Comparison of ENCODE assay signal across 8 cellular contexts in the genomic region with DNA sequence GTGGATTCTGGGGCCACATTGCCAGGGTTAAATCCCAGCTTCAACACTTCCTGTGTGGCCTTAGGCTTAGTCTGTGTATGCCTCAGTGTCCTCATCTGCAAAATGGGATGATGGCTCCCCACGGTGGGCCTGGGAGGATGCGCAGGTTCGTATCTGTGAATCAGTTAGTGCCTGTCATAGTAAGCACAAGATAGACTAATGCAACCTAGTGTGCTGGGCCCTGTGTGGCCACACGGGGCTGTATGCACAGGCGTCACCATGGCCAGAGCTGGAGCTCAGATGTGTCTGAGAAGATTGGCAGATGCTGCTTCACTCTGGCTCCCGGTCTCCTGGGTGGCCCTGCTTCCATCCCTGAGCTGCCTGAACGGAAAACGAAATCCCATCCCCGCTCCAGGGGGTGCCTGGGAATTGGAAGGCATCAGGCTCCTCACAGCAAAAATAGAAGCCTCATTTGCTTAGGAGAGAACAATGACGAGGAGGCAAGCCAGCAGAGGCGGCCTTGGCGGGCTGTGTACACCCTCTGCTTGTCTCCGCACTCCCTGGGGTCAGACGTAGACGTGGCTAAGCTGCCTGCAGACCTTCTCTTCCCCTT.
A peak's percentile ranks its signal among the peaks of the same experiment; 100 is the strongest.
DNase-seq lines count a peak whose midpoint lies in the region; ATAC-seq and TF ChIP-seq lines count a peak whose summit lies in the region.

No MANE protein-coding gene starts in this region.

- H3K4me3 Mint-ChIP-seq in WTC11: no peak overlapping the region

- H3K27me3 Mint-ChIP-seq in WTC11 (ENCODE audit: low read depth): no peaks in the 10 kb centered on the region

- no peaks in the 10 kb centered on the region for H3K27me3 ChIP-seq in BE2C
- no peaks in the 10 kb centered on the region for H3K27me3 ChIP-seq in kidney epithelial cell (ENCODE audit: control insufficient read depth, insufficient read depth, low read length)

- peak; percentile 36 for TF ChIP-seq CTCF in BE2C (IDR thresholded peaks at IDR 0.05; ENCODE audit: low read depth, low read length)
- TF ChIP-seq CTCF in WTC11 (IDR thresholded peaks at IDR 0.05): peak; percentile 19; the same call in 1 of the 2 replicates
- peak; percentile 4 for TF ChIP-seq CTCF in kidney epithelial cell (IDR thresholded peaks at IDR 0.05; ENCODE audit: insufficient read depth, low read length, poor library complexity, severe bottlenecking)

- H3K9me3 ChIP-seq in BE2C: no peaks in the 10 kb centered on the region

- CTCF ChIA-PET in WTC11 (lab: Charles Lee): interaction anchor here (1.2 to 4.0 kb wide), 7 partner anchors 54 to 114 kb away, joined by 3 to 27 read pairs (median 4); no protein-coding TSS in a partner anchor

- TF ChIP-seq EP300 in Ishikawa (IDR thresholded peaks at IDR 0.05; ENCODE audit: borderline replicate concordance): no peak

- H3K27ac Mint-ChIP-seq in WTC11: peak overlapping the region; percentile 82

- H3K4me1 ChIP-seq in BE2C: peaks cover 9% of the 10 kb centered on the region

- H3K4me1 Mint-ChIP-seq in WTC11: peaks cover 20% of the 10 kb centered on the region

- no peaks in the 10 kb centered on the region for H3K36me3 Mint-ChIP-seq in WTC11

- peak; percentile 42 for DNase-seq in BE2C
- DNase-seq in WTC11 (ENCODE audit: low spot score): peak; percentile 30
- no peak for DNase-seq in kidney epithelial cell (ENCODE audit: low read depth)
- no peak for DNase-seq in NCI-H1436 treated with DMSO at 0.1 percent for 48 hours (lab: John Stamatoyannopoulos, UW)

- no peaks in the 10 kb centered on the region for H3K9me3 Mint-ChIP-seq in WTC11

- H3K36me3 ChIP-seq in BE2C: no peaks in the 10 kb centered on the region
- H3K36me3 ChIP-seq in kidney epithelial cell (ENCODE audit: control insufficient read depth, insufficient read depth, low read length): no peaks in the 10 kb centered on the region

- POLR2A ChIA-PET in WTC11 (lab: Charles Lee): interaction anchor here (1.2 kb wide), 1 partner anchor 12 kb away, joined by 3 read pairs; no protein-coding TSS in a partner anchor

- TF ChIP-seq RAD21 in Ishikawa (IDR thresholded peaks at IDR 0.05; ENCODE audit: low read depth): peak; percentile 16

- ATAC-seq in WTC11: peak; percentile 86
- ATAC-seq in GM21381 (IDR thresholded peaks at IDR 0.05; ENCODE audit: unreplicated experiment): no peak
- ATAC-seq in HG02938 (IDR thresholded peaks at IDR 0.05; ENCODE audit: unreplicated experiment): no peak
- no peak for ATAC-seq in HG02981 (IDR thresholded peaks at IDR 0.05; ENCODE audit: unreplicated experiment)

- H3K4me3 ChIP-seq in BE2C (ENCODE audit: low read depth, low read length): no peak overlapping the region
- H3K4me3 ChIP-seq in kidney epithelial cell (ENCODE audit: low read depth, low read length): no peak overlapping the region

TF ChIP-seq in Ishikawa, 13 proteins besides CTCF, POLR2A, EP300 and RAD21:
- no peak for TF ChIP-seq CEBPB (IDR thresholded peaks at IDR 0.05)
- TF ChIP-seq, protein P1, sequence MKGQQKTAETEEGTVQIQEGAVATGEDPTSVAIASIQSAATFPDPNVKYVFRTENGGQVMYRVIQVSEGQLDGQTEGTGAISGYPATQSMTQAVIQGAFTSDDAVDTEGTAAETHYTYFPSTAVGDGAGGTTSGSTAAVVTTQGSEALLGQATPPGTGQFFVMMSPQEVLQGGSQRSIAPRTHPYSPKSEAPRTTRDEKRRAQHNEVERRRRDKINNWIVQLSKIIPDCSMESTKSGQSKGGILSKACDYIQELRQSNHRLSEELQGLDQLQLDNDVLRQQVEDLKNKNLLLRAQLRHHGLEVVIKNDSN (IDR thresholded peaks at IDR 0.05): no peak
- no peak for TF ChIP-seq TAF1 (IDR thresholded peaks at IDR 0.05; ENCODE audit: low read depth)
- no peak for TF ChIP-seq TCF12 (IDR thresholded peaks at IDR 0.05; ENCODE audit: low read depth)
- no peak for TF ChIP-seq FOXM1 (IDR thresholded peaks at IDR 0.05; ENCODE audit: borderline replicate concordance, low read depth)
- no peak for TF ChIP-seq YY1 (IDR thresholded peaks at IDR 0.05; ENCODE audit: low read depth)
- no peak for TF ChIP-seq CREB1 (IDR thresholded peaks at IDR 0.05; ENCODE audit: low read depth)
- TF ChIP-seq, protein P2, sequence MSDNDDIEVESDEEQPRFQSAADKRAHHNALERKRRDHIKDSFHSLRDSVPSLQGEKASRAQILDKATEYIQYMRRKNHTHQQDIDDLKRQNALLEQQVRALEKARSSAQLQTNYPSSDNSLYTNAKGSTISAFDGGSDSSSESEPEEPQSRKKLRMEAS (IDR thresholded peaks at IDR 0.05): no peak
- TF ChIP-seq, protein P3, sequence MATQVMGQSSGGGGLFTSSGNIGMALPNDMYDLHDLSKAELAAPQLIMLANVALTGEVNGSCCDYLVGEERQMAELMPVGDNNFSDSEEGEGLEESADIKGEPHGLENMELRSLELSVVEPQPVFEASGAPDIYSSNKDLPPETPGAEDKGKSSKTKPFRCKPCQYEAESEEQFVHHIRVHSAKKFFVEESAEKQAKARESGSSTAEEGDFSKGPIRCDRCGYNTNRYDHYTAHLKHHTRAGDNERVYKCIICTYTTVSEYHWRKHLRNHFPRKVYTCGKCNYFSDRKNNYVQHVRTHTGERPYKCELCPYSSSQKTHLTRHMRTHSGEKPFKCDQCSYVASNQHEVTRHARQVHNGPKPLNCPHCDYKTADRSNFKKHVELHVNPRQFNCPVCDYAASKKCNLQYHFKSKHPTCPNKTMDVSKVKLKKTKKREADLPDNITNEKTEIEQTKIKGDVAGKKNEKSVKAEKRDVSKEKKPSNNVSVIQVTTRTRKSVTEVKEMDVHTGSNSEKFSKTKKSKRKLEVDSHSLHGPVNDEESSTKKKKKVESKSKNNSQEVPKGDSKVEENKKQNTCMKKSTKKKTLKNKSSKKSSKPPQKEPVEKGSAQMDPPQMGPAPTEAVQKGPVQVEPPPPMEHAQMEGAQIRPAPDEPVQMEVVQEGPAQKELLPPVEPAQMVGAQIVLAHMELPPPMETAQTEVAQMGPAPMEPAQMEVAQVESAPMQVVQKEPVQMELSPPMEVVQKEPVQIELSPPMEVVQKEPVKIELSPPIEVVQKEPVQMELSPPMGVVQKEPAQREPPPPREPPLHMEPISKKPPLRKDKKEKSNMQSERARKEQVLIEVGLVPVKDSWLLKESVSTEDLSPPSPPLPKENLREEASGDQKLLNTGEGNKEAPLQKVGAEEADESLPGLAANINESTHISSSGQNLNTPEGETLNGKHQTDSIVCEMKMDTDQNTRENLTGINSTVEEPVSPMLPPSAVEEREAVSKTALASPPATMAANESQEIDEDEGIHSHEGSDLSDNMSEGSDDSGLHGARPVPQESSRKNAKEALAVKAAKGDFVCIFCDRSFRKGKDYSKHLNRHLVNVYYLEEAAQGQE (IDR thresholded peaks at IDR 0.05; ENCODE audit: low read depth): no peak
- no peak for TF ChIP-seq TEAD4 (IDR thresholded peaks at IDR 0.05)
- TF ChIP-seq ZBTB7A (IDR thresholded peaks at IDR 0.05; ENCODE audit: low read depth): no peak
- no peak for TF ChIP-seq EGR1 (IDR thresholded peaks at IDR 0.05)
- no peak for TF ChIP-seq NFIC (IDR thresholded peaks at IDR 0.05)

TF ChIP-seq in WTC11, 78 proteins besides CTCF, POLR2A, EP300 and RAD21:
- TF ChIP-seq ETV6 (CRISPR knock-in tag; IDR thresholded peaks at IDR 0.05): no peak
- no peak for TF ChIP-seq ESRRA (CRISPR knock-in tag; IDR thresholded peaks at IDR 0.05; ENCODE audit: borderline replicate concordance)
- TF ChIP-seq, protein P4, sequence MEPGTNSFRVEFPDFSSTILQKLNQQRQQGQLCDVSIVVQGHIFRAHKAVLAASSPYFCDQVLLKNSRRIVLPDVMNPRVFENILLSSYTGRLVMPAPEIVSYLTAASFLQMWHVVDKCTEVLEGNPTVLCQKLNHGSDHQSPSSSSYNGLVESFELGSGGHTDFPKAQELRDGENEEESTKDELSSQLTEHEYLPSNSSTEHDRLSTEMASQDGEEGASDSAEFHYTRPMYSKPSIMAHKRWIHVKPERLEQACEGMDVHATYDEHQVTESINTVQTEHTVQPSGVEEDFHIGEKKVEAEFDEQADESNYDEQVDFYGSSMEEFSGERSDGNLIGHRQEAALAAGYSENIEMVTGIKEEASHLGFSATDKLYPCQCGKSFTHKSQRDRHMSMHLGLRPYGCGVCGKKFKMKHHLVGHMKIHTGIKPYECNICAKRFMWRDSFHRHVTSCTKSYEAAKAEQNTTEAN (CRISPR knock-in tag; IDR thresholded peaks at IDR 0.05): no peak
- no peak for TF ChIP-seq TEAD4 (CRISPR knock-in tag; IDR thresholded peaks at IDR 0.05)
- TF ChIP-seq GTF2I (CRISPR knock-in tag; conservative IDR thresholded peaks at IDR 0.05): peak; percentile 67; the same call in 1 of the 2 replicates
- TF ChIP-seq, protein P5, sequence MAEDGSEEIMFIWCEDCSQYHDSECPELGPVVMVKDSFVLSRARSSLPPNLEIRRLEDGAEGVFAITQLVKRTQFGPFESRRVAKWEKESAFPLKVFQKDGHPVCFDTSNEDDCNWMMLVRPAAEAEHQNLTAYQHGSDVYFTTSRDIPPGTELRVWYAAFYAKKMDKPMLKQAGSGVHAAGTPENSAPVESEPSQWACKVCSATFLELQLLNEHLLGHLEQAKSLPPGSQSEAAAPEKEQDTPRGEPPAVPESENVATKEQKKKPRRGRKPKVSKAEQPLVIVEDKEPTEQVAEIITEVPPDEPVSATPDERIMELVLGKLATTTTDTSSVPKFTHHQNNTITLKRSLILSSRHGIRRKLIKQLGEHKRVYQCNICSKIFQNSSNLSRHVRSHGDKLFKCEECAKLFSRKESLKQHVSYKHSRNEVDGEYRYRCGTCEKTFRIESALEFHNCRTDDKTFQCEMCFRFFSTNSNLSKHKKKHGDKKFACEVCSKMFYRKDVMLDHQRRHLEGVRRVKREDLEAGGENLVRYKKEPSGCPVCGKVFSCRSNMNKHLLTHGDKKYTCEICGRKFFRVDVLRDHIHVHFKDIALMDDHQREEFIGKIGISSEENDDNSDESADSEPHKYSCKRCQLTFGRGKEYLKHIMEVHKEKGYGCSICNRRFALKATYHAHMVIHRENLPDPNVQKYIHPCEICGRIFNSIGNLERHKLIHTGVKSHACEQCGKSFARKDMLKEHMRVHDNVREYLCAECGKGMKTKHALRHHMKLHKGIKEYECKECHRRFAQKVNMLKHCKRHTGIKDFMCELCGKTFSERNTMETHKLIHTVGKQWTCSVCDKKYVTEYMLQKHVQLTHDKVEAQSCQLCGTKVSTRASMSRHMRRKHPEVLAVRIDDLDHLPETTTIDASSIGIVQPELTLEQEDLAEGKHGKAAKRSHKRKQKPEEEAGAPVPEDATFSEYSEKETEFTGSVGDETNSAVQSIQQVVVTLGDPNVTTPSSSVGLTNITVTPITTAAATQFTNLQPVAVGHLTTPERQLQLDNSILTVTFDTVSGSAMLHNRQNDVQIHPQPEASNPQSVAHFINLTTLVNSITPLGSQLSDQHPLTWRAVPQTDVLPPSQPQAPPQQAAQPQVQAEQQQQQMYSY (CRISPR knock-in tag; IDR thresholded peaks at IDR 0.05): no peak

Comparison
In these comparisons a context has a peak if more than half of its experiments do, and no peak if none do; other contexts are left out.
1. DNase-seq: peak in BE2C (single experiment) and WTC11 (single experiment); none in kidney epithelial cell (single experiment) and NCI-H1436 treated with DMSO at 0.1 percent for 48 hours (single experiment).
2. Peak in every context shown above with its lines, with median percentiles within 50 percentile points of each other: CTCF ChIP-seq.